27 cellular contexts compared by ENCODE assay signal in the genomic region with DNA sequence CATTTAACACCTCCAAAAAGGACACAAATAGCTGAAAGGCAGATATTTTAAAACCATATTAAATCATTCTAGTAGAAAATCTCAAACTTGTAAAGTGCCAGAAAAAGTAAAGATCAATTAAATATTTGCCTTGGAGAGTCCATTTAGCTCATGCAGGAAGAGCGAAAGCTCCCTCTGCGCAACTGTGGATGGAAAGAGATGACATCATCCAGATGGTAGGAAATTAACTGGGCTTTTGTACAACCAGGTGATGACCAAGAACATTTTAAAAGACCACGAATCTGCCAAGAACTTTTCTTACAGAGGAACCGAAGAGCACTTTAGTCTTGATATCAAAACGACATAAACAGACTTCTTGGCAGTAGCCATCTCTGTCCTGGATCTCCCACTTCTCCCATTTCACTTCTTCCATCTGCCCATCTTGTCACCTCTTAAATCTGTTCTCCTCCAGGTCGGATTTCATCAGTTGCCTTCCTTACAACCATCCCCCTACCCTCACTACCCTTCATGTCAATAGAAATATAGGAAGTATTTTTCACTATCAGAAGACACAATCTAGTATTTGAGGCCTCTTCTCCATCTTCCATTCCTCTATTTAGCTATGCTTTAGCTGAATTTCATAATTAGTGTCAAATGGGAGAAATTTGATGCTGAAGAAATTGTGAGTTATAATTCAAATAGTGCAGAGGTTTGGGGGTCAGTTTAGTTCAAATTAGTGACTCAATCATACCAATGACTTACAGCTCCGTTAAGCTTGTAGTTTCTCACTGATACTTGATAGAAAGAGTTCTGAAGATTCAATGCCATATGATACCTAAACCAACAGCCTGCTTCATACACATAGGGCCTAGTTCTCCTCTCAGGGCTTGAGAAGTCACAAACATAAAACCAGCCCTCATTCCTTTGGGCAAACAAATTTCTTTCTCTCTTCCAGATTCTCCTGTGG. TPM values are rescaled to one million over a fixed set of nuclear protein-coding genes. Genes with fewer than 3 reads are reported as not detected.
A peak's percentile ranks its signal among the peaks of the same experiment; 100 is the strongest.
DNase-seq lines count a peak whose midpoint lies in the region; ATAC-seq, FAIRE-seq and TF ChIP-seq lines count a peak whose summit lies in the region.
"Had no signal": no experiment of that assay in that cellular context is flagged by ENCODE, and none has a peak within 500 bp of the region (broad histone marks: within the 10 kb centered on the region; RNA-seq: fewer than 3 reads in every experiment).

No MANE protein-coding gene starts in this region.

- H4K20me1 ChIP-seq in mammary epithelial cell (ENCODE audit: insufficient read depth, low read length) (no peaks in the 10 kb centered on the region), endothelial cell of umbilical vein (replicated peaks; ENCODE audit: control insufficient read depth, extremely low read depth, insufficient read depth, low read length) (no peaks in the 10 kb centered on the region)

- TF ChIP-seq CTCF in breast epithelium (IDR thresholded peaks at IDR 0.05) (no peak), mammary epithelial cell (conservative IDR thresholded peaks at IDR 0.05 in 1 of 2, IDR thresholded peaks at IDR 0.05 in 1 of 2; ENCODE audit: extremely low read depth in 1 of 2, insufficient read depth in 1 of 2, low read depth in 1 of 2, low read length in 2 of 2) (no peak), endothelial cell of umbilical vein (IDR thresholded peaks at IDR 0.05; ENCODE audit: extremely low read depth in 1 of 2, insufficient read depth in 1 of 2, low read depth in 1 of 2, low read length in 2 of 2) (no peak), psoas muscle (IDR thresholded peaks at IDR 0.05) (no peak), tibial artery (IDR thresholded peaks at IDR 0.05) (no peak), WTC11 (IDR thresholded peaks at IDR 0.05) (no peak)

- H3K9me3 ChIP-seq in breast epithelium (no peaks in the 10 kb centered on the region), mammary epithelial cell (replicated peaks; ENCODE audit: insufficient read depth, low read length) (no peaks in the 10 kb centered on the region), endothelial cell of umbilical vein (replicated peaks; ENCODE audit: control insufficient read depth, insufficient read depth, low read length) (no peaks in the 10 kb centered on the region), psoas muscle (no peaks in the 10 kb centered on the region), tibial artery (no peaks in the 10 kb centered on the region)
- H3K9me3 ChIP-seq: A549, BE2C, gastroesophageal sphincter, spleen, upper lobe of left lung had no signal

- no peak overlapping the region for H3K27ac Mint-ChIP-seq in WTC11
- H3K27ac Mint-ChIP-seq: activated CD8-positive, alpha-beta T cell treated with anti-CD3 and anti-CD28 coated beads, Interleukin-2, amount 10 ng/mL, durations not matched to agents 7 days and 5 days; natural killer cell had no signal

- H3K79me2 ChIP-seq in mammary epithelial cell (ENCODE audit: insufficient read depth, low read length): no peaks in the 10 kb centered on the region
- no peaks in the 10 kb centered on the region for H3K79me2 ChIP-seq in endothelial cell of umbilical vein (ENCODE audit: control insufficient read depth, insufficient read depth, low read length)
- H3K79me2 ChIP-seq: parathyroid adenoma had no signal

- CTCF ChIA-PET in mammary epithelial cell (lab: Charles Lee; ENCODE audit: low non-redundant PET): no interaction called here
- CTCF ChIA-PET in endothelial cell of umbilical vein (lab: Charles Lee): interaction anchor here (1.4 to 1.6 kb wide), 3 partner anchors 34 to 235 kb away, joined by 3 to 5 read pairs (median 4); no protein-coding TSS in a partner anchor
- CTCF ChIA-PET in WTC11 (lab: Charles Lee): no interaction called here

- POLR2A ChIA-PET in endothelial cell of umbilical vein (lab: Charles Lee): no interaction called here
- POLR2A ChIA-PET in WTC11 (lab: Charles Lee): no interaction called here

- FAIRE-seq in endothelial cell of umbilical vein (lab: Jason Lieb, UNC): peak; percentile 42
- FAIRE-seq: A549 had no signal

- no peak overlapping the region for H2AFZ ChIP-seq in mammary epithelial cell (ENCODE audit: low read depth, low read length)
- no peak overlapping the region for H2AFZ ChIP-seq in endothelial cell of umbilical vein (ENCODE audit: low read depth, low read length)
- H2AFZ ChIP-seq: parathyroid adenoma had no signal

- H3K9ac ChIP-seq in mammary epithelial cell (ENCODE audit: insufficient read depth, low read length) (no peak overlapping the region), endothelial cell of umbilical vein (replicated peaks; ENCODE audit: extremely low read depth, insufficient read depth, low read length) (no peak overlapping the region)
- H3K9ac ChIP-seq: parathyroid adenoma had no signal

- H3K4me3 ChIP-seq in breast epithelium (no peak overlapping the region), mammary epithelial cell (replicated peaks in 1 of 3; ENCODE audit: insufficient read depth in 1 of 3, low read depth in 2 of 3, low read length in 3 of 3) (no peak overlapping the region), endothelial cell of umbilical vein (replicated peaks in 1 of 3; ENCODE audit: insufficient read depth in 1 of 3, low read depth in 1 of 3, low read length in 3 of 3) (no peak overlapping the region), psoas muscle (no peak overlapping the region), tibial artery (no peak overlapping the region)
- H3K4me3 ChIP-seq: A549, gastroesophageal sphincter, spleen, upper lobe of left lung had no signal

- H3K27me3 Mint-ChIP-seq in WTC11 (ENCODE audit: low read depth): no peaks in the 10 kb centered on the region

- no peaks in the 10 kb centered on the region for H3K36me3 Mint-ChIP-seq in WTC11
- H3K36me3 Mint-ChIP-seq: natural killer cell had no signal

- H3K36me3 ChIP-seq in breast epithelium (no peaks in the 10 kb centered on the region), mammary epithelial cell (ENCODE audit: insufficient read depth, low read length) (no peaks in the 10 kb centered on the region), endothelial cell of umbilical vein (ENCODE audit: control insufficient read depth in 2 of 2, extremely low read depth in 1 of 2, insufficient read depth in 2 of 2, low read length in 2 of 2) (no peaks in the 10 kb centered on the region), psoas muscle (ENCODE audit: insufficient read depth in 1 of 2, low read depth in 1 of 2) (no peaks in the 10 kb centered on the region), tibial artery (no peaks in the 10 kb centered on the region)
- H3K36me3 ChIP-seq: BE2C, gastroesophageal sphincter, spleen, upper lobe of left lung had no signal

- no TSS peak for BruUV-seq in mammary epithelial cell (replicated peaks; lab: Mats Ljungman, UMichigan)
- no TSS peak for BruUV-seq in endothelial cell of umbilical vein (replicated peaks; lab: Mats Ljungman, UMichigan)

- no peaks in the 10 kb centered on the region; the same call in 1 of the 2 replicates for H3K9me3 Mint-ChIP-seq in WTC11
- H3K9me3 Mint-ChIP-seq: natural killer cell had no signal

- H3K4me2 ChIP-seq in mammary epithelial cell (ENCODE audit: insufficient read depth, low read depth, low read length): no peak overlapping the region
- H3K4me2 ChIP-seq in endothelial cell of umbilical vein (ENCODE audit: insufficient read depth, low read length): no peak overlapping the region
- H3K4me2 ChIP-seq: A549 had no signal

- no peaks in the 10 kb centered on the region for H3K9me1 ChIP-seq in endothelial cell of umbilical vein (replicated peaks; ENCODE audit: control insufficient read depth, extremely low read depth, insufficient read depth, low read length)

- ATAC-seq in psoas muscle (peak; percentile 45 to 71 (median 64)), WTC11 (no peak)
- ATAC-seq: A549; activated CD4-positive, CD25-positive, alpha-beta regulatory T cell treated with anti-CD3 and anti-CD28 coated beads, Interleukin-2, amount 50 U/mL, for 24 hours; activated CD8-positive, alpha-beta T cell treated with anti-CD3 and anti-CD28 coated beads, Interleukin-2, amount 10 ng/mL, durations not matched to agents 7 days and 5 days; natural killer cell had no signal

- dilution Hi-C loops in mammary epithelial cell (cut with HindIII; ENCODE audit: low sequenced_read_pairs): no loop called here
- dilution Hi-C loops in endothelial cell of umbilical vein (cut with MboI; ENCODE audit: extremely low pct_ligation_motif_present, low sequenced_read_pairs): no loop called here

- DNase-seq in breast epithelium (ENCODE audit: low spot score in 2 of 2) (no peak), mammary epithelial cell (no peak), endothelial cell of umbilical vein (ENCODE audit: low read depth, low spot score) (no peak), psoas muscle (no peak), tibial artery (no peak), NCI-H146 (lab: John Stamatoyannopoulos, UW) (no peak), WTC11 (ENCODE audit: low spot score) (no peak), SIG-M5 (lab: John Stamatoyannopoulos, UW) (no peak)
- DNase-seq: activated CD8-positive, alpha-beta T cell treated with anti-CD3 and anti-CD28 coated beads, Interleukin-2, amount 10 ng/mL, durations not matched to agents 7 days and 5 days; activated naive CD4-positive, alpha-beta T cell; amniotic stem cell; BE2C; KG1; kidney glomerular epithelial cell; midbrain; natural killer cell; NCI-H1694; spleen; stimulated activated CD4-positive, alpha-beta T cell treated with anti-CD3 and anti-CD28 coated beads, Interleukin-4, amount 100 ng/mL, for 24 hours; stimulated activated naive CD4-positive, alpha-beta T cell treated with Interleukin-2 at 50 U/mL for 16 hours; upper lobe of left lung had no signal

- intact Hi-C loops in breast epithelium (cut with DNase I; ENCODE audit: low total_unique reads) (loop anchor here (5.0 kb wide), 1 partner anchor 546 kb away; no protein-coding TSS in a partner anchor), mammary epithelial cell (cut with micrococcal nuclease) (no loop called here), endothelial cell of umbilical vein (cut with micrococcal nuclease) (no loop called here), psoas muscle (cut with DNase I) (loop anchor here in 1 of 2 donors (10.0 kb wide), 1 partner anchor 71 kb away; a partner anchor contains a TSS), tibial artery (cut with DNase I; ENCODE audit: low total_unique reads) (no loop called here)

- in situ Hi-C loops in mammary epithelial cell (cut with MboI; ENCODE audit: low sequenced_read_pairs in 2 of 2): no loop called here

- 48% methylated on average over 7 of the region's 7 CpGs for WGBS in mammary epithelial cell (ENCODE audit: low coverage, missing lambda C conversion rate)
- WGBS in psoas muscle, 3 donors: 25 to 28% (median 27%) methylated on average over 7 of the region's 7 CpGs

- no peak overlapping the region for H3K4me3 Mint-ChIP-seq in WTC11
- H3K4me3 Mint-ChIP-seq: activated CD8-positive, alpha-beta T cell treated with anti-CD3 and anti-CD28 coated beads, Interleukin-2, amount 10 ng/mL, durations not matched to agents 7 days and 5 days; natural killer cell had no signal

- H3K27ac ChIP-seq in breast epithelium: peak overlapping the region; percentile 6 to 76
- H3K27ac ChIP-seq in mammary epithelial cell (ENCODE audit: insufficient read depth, low read depth, low read length): no peak overlapping the region
- no peak overlapping the region for H3K27ac ChIP-seq in endothelial cell of umbilical vein (ENCODE audit: insufficient read depth, low read depth, low read length)
- H3K27ac ChIP-seq in psoas muscle: peak overlapping the region; percentile 65
- H3K27ac ChIP-seq in tibial artery: peak overlapping the region; percentile 14 to 31
- H3K27ac ChIP-seq: A549, epithelial cell of prostate, parathyroid adenoma, upper lobe of left lung had no signal

- H3K4me1 ChIP-seq in breast epithelium (no peaks in the 10 kb centered on the region), mammary epithelial cell (ENCODE audit: insufficient read depth, low read length) (peaks cover 11% of the 10 kb centered on the region), endothelial cell of umbilical vein (ENCODE audit: control insufficient read depth, extremely low read depth, insufficient read depth, low read length) (no peaks in the 10 kb centered on the region), psoas muscle (peaks cover 32% of the 10 kb centered on the region), tibial artery (peaks cover 0 to 38% (median 14%) of the 10 kb centered on the region in 4 donors)
- H3K4me1 ChIP-seq: A549, parathyroid adenoma had no signal

- H3K4me1 Mint-ChIP-seq in WTC11: no peaks in the 10 kb centered on the region

- TF ChIP-seq POLR2A in breast epithelium (IDR thresholded peaks at IDR 0.05) (no peak), endothelial cell of umbilical vein (IDR thresholded peaks at IDR 0.05; ENCODE audit: low read depth, low read length) (no peak)

- H3K27me3 ChIP-seq in breast epithelium (no peaks in the 10 kb centered on the region), mammary epithelial cell (ENCODE audit: insufficient read depth, low read length) (no peaks in the 10 kb centered on the region), endothelial cell of umbilical vein (ENCODE audit: control insufficient read depth in 2 of 2, insufficient read depth in 2 of 2, low read length in 2 of 2) (no peaks in the 10 kb centered on the region), psoas muscle (ENCODE audit: insufficient read depth in 3 of 3, low read length in 2 of 3) (no peaks in the 10 kb centered on the region), tibial artery (no peaks in the 10 kb centered on the region)
- H3K27me3 ChIP-seq: BE2C, gastroesophageal sphincter, spleen, upper lobe of left lung had no signal

RNA-seq across cellular contexts. Expression of a gene that starts 22.0 kb away (rescaled TPM):
- 1 to 10 TPM in 2 of 3 donors, not detected in 1; 1.3 to 7.2 TPM for total RNA-seq in breast epithelium
- total RNA-seq in mammary epithelial cell: not detected
- not detected for polyA plus RNA-seq in mammary epithelial cell
- not detected for polyA minus RNA-seq in mammary epithelial cell
- not detected in 2 replicates for total RNA-seq in endothelial cell of umbilical vein
- polyA plus RNA-seq in endothelial cell of umbilical vein: not detected in 2 replicates
- not detected in 2 replicates for polyA plus RNA-seq in endothelial cell of umbilical vein (2011; cell fraction: cytosol; rRNA removed)
- 0.18 and 0.25 TPM in 2 replicates for polyA plus RNA-seq in endothelial cell of umbilical vein (2011; cell fraction: nucleus; rRNA removed)
- polyA plus RNA-seq in endothelial cell of umbilical vein (2012): not detected in 2 replicates
- polyA minus RNA-seq in endothelial cell of umbilical vein: not detected in 2 replicates
- polyA minus RNA-seq in endothelial cell of umbilical vein (2011; cell fraction: cytosol; rRNA and poly(A)+ RNA removed): not detected
- not detected in 2 replicates for polyA minus RNA-seq in endothelial cell of umbilical vein (2011; cell fraction: nucleus; rRNA and poly(A)+ RNA removed)
- total RNA-seq in psoas muscle: 1 to 10 TPM in 1 of 4 donors, under 1 TPM in 1, not detected in 2; 0.50 to 3.1 TPM
- polyA plus RNA-seq in psoas muscle: 1 to 10 TPM in 1 of 3 donors, under 1 TPM in 2; 0.18 to 1.1 (median 0.84) TPM
- total RNA-seq in WTC11 (2021): 0.15 to 0.23 TPM in 2 of 3 replicates, not detected in the other
- total RNA-seq: activated CD8-positive, alpha-beta T cell treated with anti-CD3 and anti-CD28 coated beads, Interleukin-2, amount 10 ng/mL, durations not matched to agents 7 days and 5 days; cardiac septum; gastroesophageal sphincter; natural killer cell had no signal
- polyA plus RNA-seq: A549 had no signal

Comparison
In these comparisons a context has a peak if more than half of its experiments do, and no peak if none do; other contexts are left out.
1. H3K27ac ChIP-seq: peak in breast epithelium (2 of 2), psoas muscle (single experiment) and tibial artery (2 of 2); none in mammary epithelial cell (single experiment) and endothelial cell of umbilical vein (single experiment).